24 cellular contexts compared by ENCODE assay signal in the genomic region with DNA sequence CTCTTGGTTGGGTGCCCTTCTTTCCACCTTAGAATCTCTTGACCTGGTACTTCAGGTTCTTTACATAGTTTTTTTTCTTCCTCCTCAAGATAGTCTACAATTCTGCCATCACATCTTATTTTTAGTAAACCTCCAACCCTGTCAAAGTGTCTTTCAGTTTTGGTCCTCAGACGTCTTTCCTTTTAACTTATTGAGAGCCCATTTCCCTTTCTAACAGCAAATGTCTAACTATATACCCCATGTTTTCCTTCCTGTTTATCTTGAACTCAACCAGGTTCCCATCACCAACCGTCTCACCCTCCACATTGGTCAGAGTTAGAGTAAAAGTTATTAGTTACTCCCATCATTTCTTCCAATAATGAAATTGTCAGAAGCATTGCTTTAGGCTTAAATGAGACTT. TPM values are rescaled to one million over a fixed set of nuclear protein-coding genes. Genes with fewer than 3 reads are reported as not detected.
"Had no signal": no experiment of that assay in that cellular context is flagged by ENCODE, and none has a peak within 500 bp of the region (broad histone marks: within the 10 kb centered on the region; RNA-seq: fewer than 3 reads in every experiment).

No MANE protein-coding gene starts in this region.

- H3K36me3 Mint-ChIP-seq: activated CD8-positive, alpha-beta memory T cell treated with anti-CD3 and anti-CD28 coated beads, Interleukin-2, amount 10 ng/mL, durations not matched to agents 7 days and 5 days; brain; naive B cell had no signal

- H3K9me3 Mint-ChIP-seq: activated CD4-positive, alpha-beta T cell treated with anti-CD3 and anti-CD28 coated beads, Interleukin-2, amount 10 ng/mL, durations not matched to agents 7 days and 5 days; activated CD8-positive, alpha-beta T cell treated with anti-CD3 and anti-CD28 coated beads for 36 hours; activated T-helper 1 cell treated with anti-CD3 and anti-CD28 coated beads, Interleukin-12 subunit alpha, Interleukin-12 subunit beta, Interleukin-2, Interleukin-4 antibody, amounts not matched to agents 30 ng/mL and 10 ng/mL and 1 ng/mL, durations not matched to agents 14 hours and 24 hours and 36 hours; brain; naive B cell; neural crest cell had no signal

- H3K4me3 Mint-ChIP-seq: activated CD4-positive, alpha-beta T cell treated with anti-CD3 and anti-CD28 coated beads, Interleukin-2, amount 10 ng/mL, durations not matched to agents 7 days and 5 days; activated CD8-positive, alpha-beta memory T cell treated with anti-CD3 and anti-CD28 coated beads, Interleukin-2, amount 10 ng/mL, durations not matched to agents 7 days and 5 days; activated CD8-positive, alpha-beta T cell treated with anti-CD3 and anti-CD28 coated beads for 36 hours; activated T-helper 1 cell treated with anti-CD3 and anti-CD28 coated beads, Interleukin-12 subunit alpha, Interleukin-12 subunit beta, Interleukin-2, Interleukin-4 antibody, amounts not matched to agents 30 ng/mL and 10 ng/mL and 1 ng/mL, durations not matched to agents 14 hours and 24 hours and 36 hours; brain; naive B cell; neural crest cell had no signal

- H3K27me3 ChIP-seq: right lobe of liver, upper lobe of left lung had no signal

- H3K27ac Mint-ChIP-seq: activated CD4-positive, alpha-beta T cell treated with anti-CD3 and anti-CD28 coated beads, Interleukin-2, amount 10 ng/mL, durations not matched to agents 7 days and 5 days; activated CD8-positive, alpha-beta memory T cell treated with anti-CD3 and anti-CD28 coated beads, Interleukin-2, amount 10 ng/mL, durations not matched to agents 7 days and 5 days; activated CD8-positive, alpha-beta T cell treated with anti-CD3 and anti-CD28 coated beads for 36 hours; activated T-helper 1 cell treated with anti-CD3 and anti-CD28 coated beads, Interleukin-12 subunit alpha, Interleukin-12 subunit beta, Interleukin-2, Interleukin-4 antibody, amounts not matched to agents 30 ng/mL and 10 ng/mL and 1 ng/mL, durations not matched to agents 14 hours and 24 hours and 36 hours; brain had no signal

- H3K4me3 ChIP-seq: lower lobe of right lung, right lobe of liver, skin epidermis, thoracic aorta, upper lobe of left lung had no signal

- H3K36me3 ChIP-seq: lower lobe of right lung, right lobe of liver, thoracic aorta, upper lobe of left lung had no signal

- H3K9me3 ChIP-seq: lower lobe of right lung, right lobe of liver, thoracic aorta, upper lobe of left lung had no signal

- H3K4me1 ChIP-seq: foreskin keratinocyte, lower lobe of right lung, right lobe of liver, upper lobe of left lung had no signal

- DNase-seq: activated CD4-positive, alpha-beta T cell treated with anti-CD3 and anti-CD28 coated beads, Interleukin-2, amount 10 ng/mL, durations not matched to agents 7 days and 5 days; activated CD8-positive, alpha-beta memory T cell treated with anti-CD3 and anti-CD28 coated beads, Interleukin-2, amount 10 ng/mL, durations not matched to agents 7 days and 5 days; activated CD8-positive, alpha-beta T cell treated with anti-CD3 and anti-CD28 coated beads for 36 hours; activated gamma-delta T cell; activated naive CD4-positive, alpha-beta T cell treated with anti-CD3 and anti-CD28 coated beads, Interleukin-2, amount 50 U/mL, for 16 hours; aorta; caudate nucleus; effector memory CD4-positive, alpha-beta T cell; foreskin keratinocyte; lower lobe of right lung; naive B cell; posterior cingulate gyrus; right lobe of liver; stimulated activated CD4-positive, alpha-beta T cell treated with anti-CD3 and anti-CD28 coated beads, Interleukin-1b, Interleukin-23, amount 100 ng/mL, for 48 hours; T-helper 2 cell; upper lobe of left lung had no signal

- ATAC-seq: activated CD8-positive, alpha-beta memory T cell treated with anti-CD3 and anti-CD28 coated beads, Interleukin-2, amount 10 ng/mL, durations not matched to agents 7 days and 5 days; activated CD8-positive, alpha-beta T cell treated with anti-CD3 and anti-CD28 coated beads for 36 hours; foreskin keratinocyte; left lobe of liver; lower lobe of right lung; right lobe of liver had no signal

- H3K4me1 Mint-ChIP-seq: brain, neural crest cell had no signal

- H3K27ac ChIP-seq: foreskin keratinocyte, lower lobe of right lung, right lobe of liver, skin epidermis, thoracic aorta, upper lobe of left lung had no signal

RNA-seq across cellular contexts. Expression of a gene that starts 10.4 kb away (rescaled TPM):
- total RNA-seq: activated CD4-positive, alpha-beta T cell treated with anti-CD3 and anti-CD28 coated beads, Interleukin-2, amount 10 ng/mL, durations not matched to agents 7 days and 5 days; activated CD8-positive, alpha-beta memory T cell treated with anti-CD3 and anti-CD28 coated beads, Interleukin-2, amount 10 ng/mL, durations not matched to agents 7 days and 5 days; activated CD8-positive, alpha-beta T cell treated with anti-CD3 and anti-CD28 coated beads for 36 hours; activated T-helper 1 cell treated with anti-CD3 and anti-CD28 coated beads, Interleukin-12 subunit alpha, Interleukin-12 subunit beta, Interleukin-2, Interleukin-4 antibody, amounts not matched to agents 30 ng/mL and 10 ng/mL and 1 ng/mL, durations not matched to agents 14 hours and 24 hours and 36 hours; dermis microvascular lymphatic vessel endothelial cell; foreskin keratinocyte; glomerular endothelial cell; neural crest cell had no signal
- polyA plus RNA-seq: foreskin keratinocyte had no signal
